In the genomic region with DNA sequence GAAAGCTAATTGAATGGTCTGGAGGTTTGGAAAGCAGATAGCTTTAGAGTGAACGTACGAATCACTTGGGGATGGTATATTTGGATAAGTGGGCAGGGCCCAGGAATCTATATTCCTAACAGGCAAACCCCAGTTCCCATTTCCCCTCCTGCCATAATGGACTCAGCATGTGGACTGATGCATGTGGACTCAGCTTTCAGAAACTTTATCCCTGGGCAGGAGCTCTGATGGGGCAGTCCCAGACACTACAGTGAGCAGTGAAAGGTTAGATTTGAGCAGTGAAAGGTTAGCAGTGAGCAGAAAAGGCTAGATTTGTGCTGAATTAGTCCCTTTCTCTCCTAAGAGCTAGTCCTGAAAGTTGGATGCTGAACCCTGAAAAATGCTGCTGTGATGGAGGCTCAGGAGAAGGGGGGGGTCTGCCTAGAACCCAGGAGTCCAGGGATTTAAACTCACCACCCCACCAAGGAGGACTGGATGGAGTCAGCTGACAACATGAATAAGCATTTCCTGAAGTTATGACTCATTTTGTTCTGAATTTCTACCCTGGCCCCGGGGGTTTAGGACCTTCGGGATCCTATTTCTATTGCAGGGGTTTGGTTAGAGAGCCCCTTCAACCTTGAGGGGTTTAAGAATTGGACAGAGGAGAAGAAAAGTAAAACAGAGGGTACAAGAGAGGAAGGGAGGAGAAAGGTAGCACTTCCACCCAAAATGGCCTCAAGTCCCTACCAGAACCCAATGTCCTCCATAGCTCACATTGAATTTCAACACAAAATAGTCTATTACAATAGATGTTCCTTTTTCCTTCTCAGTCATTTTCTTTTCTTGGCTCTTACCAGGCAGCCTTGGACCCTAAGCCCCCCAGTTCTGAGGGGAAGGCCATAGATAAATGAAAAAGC, we compare ENCODE assay signal across 11 cellular contexts. TPM values are rescaled to one million over a fixed set of nuclear protein-coding genes. Genes with fewer than 3 reads are reported as not detected.
A peak's percentile ranks its signal among the peaks of the same experiment; 100 is the strongest.
DNase-seq lines count a peak whose midpoint lies in the region; ATAC-seq and TF ChIP-seq lines count a peak whose summit lies in the region.
"Had no signal": no experiment of that assay in that cellular context is flagged by ENCODE, and none has a peak within 500 bp of the region (broad histone marks: within the 10 kb centered on the region; RNA-seq: fewer than 3 reads in every experiment).

No MANE protein-coding gene starts in this region.

- H3K27ac ChIP-seq in endodermal cell (ENCODE audit: low read depth, low read length), result peak overlapping the region; percentile 80
- peak overlapping the region; percentile 76 for H3K27ac ChIP-seq in neural progenitor cell

- H3K36me3 ChIP-seq in NT2/D1 (ENCODE audit: insufficient read depth, insufficient read length, low read length), result no peaks in the 10 kb centered on the region
- H3K36me3 ChIP-seq in endodermal cell (ENCODE audit: control insufficient read depth, insufficient read depth, low read length), result no peaks in the 10 kb centered on the region
- no peaks in the 10 kb centered on the region for H3K36me3 ChIP-seq in neural progenitor cell

- ATAC-seq in GM21825 (IDR thresholded peaks at IDR 0.05; ENCODE audit: unreplicated experiment) (no peak), HG03280 (IDR thresholded peaks at IDR 0.05; ENCODE audit: unreplicated experiment) (no peak), left lobe of liver (no peak)

- WGBS in endodermal cell (ENCODE audit: insufficient coverage in 1 of 2, insufficient read length in 1 of 2), 2 experiments, result 50 to 70% methylated on average over 2 to 4 of the region's 4 CpGs

- DNase-seq in Calu3 (no peak), NT2/D1 (ENCODE audit: low read depth, low spot score) (no peak), endodermal cell (peak; percentile 41), neural progenitor cell (ENCODE audit: low spot score) (no peak), left lobe of liver (ENCODE audit: low spot score) (no peak), retina (no peak)
- DNase-seq: NCI-H345, T-helper 2 cell had no signal

- CTCF ChIA-PET in Calu3 (lab: Charles Lee), result interaction anchor here (0.6 to 0.7 kb wide), 3 partner anchors 48 to 91 kb away, joined by 3 read pairs; no protein-coding TSS in a partner anchor

- H3K9me3 ChIP-seq in NT2/D1 (ENCODE audit: insufficient read depth, low read length) (peaks cover 12% of the 10 kb centered on the region; the same call in 1 of the 2 replicates), endodermal cell (ENCODE audit: control insufficient read depth, low read length) (no peaks in the 10 kb centered on the region), neural progenitor cell (ENCODE audit: low read depth) (no peaks in the 10 kb centered on the region)

- H3K4me2 ChIP-seq in neural progenitor cell, result peak overlapping the region; percentile 37

- H3K27ac Mint-ChIP-seq in Calu3 (ENCODE audit: unreplicated experiment) (peak overlapping the region; percentile 65), endodermal cell (no peak overlapping the region), neural progenitor cell (peak overlapping the region; percentile 62)

- no TSS peak for BruUV-seq in Calu3 (replicated peaks; lab: Mats Ljungman, UMichigan)

- H4K20me1 ChIP-seq in neural progenitor cell (ENCODE audit: low read depth), result no peaks in the 10 kb centered on the region

- H3K4me3 ChIP-seq in NT2/D1 (ENCODE audit: insufficient read length, low read depth) (no peak overlapping the region), endodermal cell (ENCODE audit: low read length) (no peak overlapping the region), neural progenitor cell (no peak overlapping the region)
- H3K4me3 ChIP-seq: coronary artery had no signal

- peaks cover 12% of the 10 kb centered on the region for H3K36me3 Mint-ChIP-seq in Calu3 (ENCODE audit: insufficient read depth, unreplicated experiment)
- no peaks in the 10 kb centered on the region for H3K36me3 Mint-ChIP-seq in endodermal cell (ENCODE audit: low read depth)
- H3K36me3 Mint-ChIP-seq in neural progenitor cell, result no peaks in the 10 kb centered on the region

- H3F3A ChIP-seq in neural progenitor cell (ENCODE audit: low read depth), result peaks cover 86% of the 10 kb centered on the region

- H3K9ac ChIP-seq in NT2/D1 (ENCODE audit: insufficient read length, low read depth), result peak overlapping the region; percentile 53
- H3K9ac ChIP-seq in endodermal cell (ENCODE audit: extremely low read depth, low read length, poor library complexity, severe bottlenecking), result no peak overlapping the region
- H3K9ac ChIP-seq in neural progenitor cell, result no peak overlapping the region

- no peak overlapping the region for H3K4me3 Mint-ChIP-seq in Calu3 (ENCODE audit: low read depth, unreplicated experiment)
- no peak overlapping the region for H3K4me3 Mint-ChIP-seq in endodermal cell
- peak overlapping the region; percentile 33 for H3K4me3 Mint-ChIP-seq in neural progenitor cell

- TF ChIP-seq CTCF in Calu3 (IDR thresholded peaks at IDR 0.05; ENCODE audit: unreplicated experiment), result no peak
- no peak for TF ChIP-seq CTCF in endodermal cell (conservative IDR thresholded peaks at IDR 0.05)
- no peak for TF ChIP-seq CTCF in neural progenitor cell (IDR thresholded peaks at IDR 0.05)

- H3K27me3 ChIP-seq in NT2/D1 (ENCODE audit: insufficient read depth, insufficient read length), result peaks cover 14% of the 10 kb centered on the region
- peaks cover 5% of the 10 kb centered on the region for H3K27me3 ChIP-seq in endodermal cell (ENCODE audit: control insufficient read depth, insufficient read depth, low read length, poor library complexity, severe bottlenecking)
- H3K27me3 ChIP-seq in neural progenitor cell, result no peaks in the 10 kb centered on the region

- H3K4me1 ChIP-seq in NT2/D1 (ENCODE audit: insufficient read depth, insufficient read length) (peaks cover 37% of the 10 kb centered on the region), endodermal cell (ENCODE audit: control insufficient read depth, insufficient read depth, low read length) (peaks cover 22% of the 10 kb centered on the region), neural progenitor cell (peaks cover 85% of the 10 kb centered on the region)

- no peak overlapping the region for H2AFZ ChIP-seq in neural progenitor cell (replicated peaks)

- H3K9me3 Mint-ChIP-seq in Calu3 (ENCODE audit: low read depth, unreplicated experiment), result no peaks in the 10 kb centered on the region
- peaks cover 4% of the 10 kb centered on the region for H3K9me3 Mint-ChIP-seq in endodermal cell
- H3K9me3 Mint-ChIP-seq in neural progenitor cell, result no peaks in the 10 kb centered on the region

- intact Hi-C loops in Calu3 (cut with micrococcal nuclease; ENCODE audit: unreplicated experiment), result no loop called here

- peaks cover 76% of the 10 kb centered on the region for H3K4me1 Mint-ChIP-seq in Calu3 (ENCODE audit: low read depth, unreplicated experiment)
- H3K4me1 Mint-ChIP-seq in endodermal cell, result peaks cover 64% of the 10 kb centered on the region
- H3K4me1 Mint-ChIP-seq in neural progenitor cell, result peaks cover 81% of the 10 kb centered on the region

- no peaks in the 10 kb centered on the region for H3K27me3 Mint-ChIP-seq in Calu3 (ENCODE audit: unreplicated experiment)
- H3K27me3 Mint-ChIP-seq in endodermal cell (ENCODE audit: insufficient read depth), result peaks cover 64% of the 10 kb centered on the region
- H3K27me3 Mint-ChIP-seq in neural progenitor cell (ENCODE audit: insufficient read depth, low read depth), result peaks cover 15% of the 10 kb centered on the region

- no peaks in the 10 kb centered on the region for H3K79me2 ChIP-seq in neural progenitor cell (ENCODE audit: low read depth)

RNA-seq across cellular contexts. Expression of a gene that starts 10.3 kb away (rescaled TPM):
- total RNA-seq in Calu3 (2022) (28.5 and 35.8 TPM in 2 replicates), endodermal cell (10 to 100 TPM; 20.6 to 21.9 TPM), neural progenitor cell (ENCODE audit: low replicate concordance) (56.6 and 188 TPM in 2 replicates), left lobe of liver (0.18 TPM)
- polyA plus RNA-seq in endodermal cell (2013, experiment 1 of 2), result 65.2 TPM
- polyA plus RNA-seq in endodermal cell (2013, experiment 2 of 2), result 64.6 TPM

RNA-seq across cellular contexts. Expression of a gene that starts 43.8 kb away (rescaled TPM):
- 57.8 and 60.1 TPM in 2 replicates for total RNA-seq in Calu3 (2022)
- total RNA-seq in endodermal cell, result 10 to 100 TPM; 49.9 to 55.2 TPM
- 33.0 TPM for polyA plus RNA-seq in endodermal cell (2013, experiment 1 of 2)
- 31.2 TPM for polyA plus RNA-seq in endodermal cell (2013, experiment 2 of 2)
- 41.4 and 44.1 TPM in 2 replicates for total RNA-seq in neural progenitor cell (ENCODE audit: low replicate concordance)
- total RNA-seq in left lobe of liver, result 11.0 TPM

Comparison
In these comparisons a context has a peak if more than half of its experiments do, and no peak if none do; other contexts are left out.
1. RNA of a gene that starts 10.3 kb away (total RNA-seq): 56.6 to 188 TPM in neural progenitor cell, 28.5 to 35.8 TPM in Calu3 and 20.6 to 21.9 TPM in endodermal cell; 0.18 TPM in left lobe of liver (single experiment); every median in the first group is over 10 times any median in the second.